ENCODE assay signal across 19 cellular contexts in the genomic region with DNA sequence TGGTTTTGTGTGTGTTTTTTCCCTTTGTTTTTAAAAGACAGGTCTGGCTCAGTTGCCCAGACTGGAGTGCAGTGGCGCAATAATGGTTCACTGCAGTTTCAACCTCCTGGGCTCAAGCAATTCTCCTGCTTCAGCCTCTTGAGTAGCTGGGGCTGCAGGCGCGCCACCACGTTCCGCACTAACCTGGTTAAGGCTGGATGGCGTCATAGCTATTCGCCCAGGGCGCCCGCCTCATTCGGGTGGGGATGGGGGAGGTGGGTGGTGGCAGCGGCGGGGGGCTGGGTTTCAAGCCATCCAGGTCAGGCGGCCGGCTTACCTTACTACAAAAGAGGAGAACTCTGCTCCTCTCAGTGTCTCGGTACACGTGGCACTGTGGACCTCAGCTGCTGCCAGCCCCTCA. TPM values are rescaled to one million over a fixed set of nuclear protein-coding genes. Genes with fewer than 3 reads are reported as not detected.
DNase-seq lines count a peak whose midpoint lies in the region; TF ChIP-seq lines count a peak whose summit lies in the region.
"Had no signal": no experiment of that assay in that cellular context is flagged by ENCODE, and none has a peak within 500 bp of the region (broad histone marks: within the 10 kb centered on the region; RNA-seq: fewer than 3 reads in every experiment).

No MANE protein-coding gene starts in this region.

- H3K36me3 ChIP-seq in esophagus (ENCODE audit: control insufficient read depth in 2 of 2, insufficient read depth in 2 of 2, low read length in 1 of 2) (no peaks in the 10 kb centered on the region), trophoblast cell (ENCODE audit: control insufficient read depth in 1 of 2, insufficient read depth in 2 of 2, low read length in 2 of 2) (no peaks in the 10 kb centered on the region), WERI-Rb-1 (no peaks in the 10 kb centered on the region)
- H3K36me3 ChIP-seq: BLaER1, HAP-1 had no signal

- no peak for TF ChIP-seq CTCF in WERI-Rb-1 (IDR thresholded peaks at IDR 0.05; ENCODE audit: low read depth, low read length)

- no peak overlapping the region for H3K14ac ChIP-seq in trophoblast cell (ENCODE audit: low read length)

- no peak overlapping the region for H3K4me3 ChIP-seq in esophagus (ENCODE audit: low read depth in 1 of 2, low read length in 2 of 2)
- H3K4me3 ChIP-seq in trophoblast cell (ENCODE audit: low read depth, low read length) = no peak overlapping the region
- no peak overlapping the region for H3K4me3 ChIP-seq in WERI-Rb-1 (ENCODE audit: low read depth, low read length)
- H3K4me3 ChIP-seq: A549, BLaER1, GM23338, HAP-1 had no signal

- H3K4ac ChIP-seq in trophoblast cell (ENCODE audit: low read depth, low read length) = no peak overlapping the region

- H3K27ac ChIP-seq in esophagus (ENCODE audit: low read depth in 2 of 2, low read length in 1 of 2) = peak overlapping the region; percentile 57 to 83
- no peak overlapping the region for H3K27ac ChIP-seq in trophoblast cell (ENCODE audit: low read depth, low read length)
- H3K27ac ChIP-seq in WERI-Rb-1 = no peak overlapping the region
- H3K27ac ChIP-seq: 22Rv1, A549, BLaER1, HL-60 had no signal

- H3K27me3 ChIP-seq in esophagus (ENCODE audit: control insufficient read depth in 1 of 2, insufficient read depth in 2 of 2, low read length in 2 of 2) (no peaks in the 10 kb centered on the region), trophoblast cell (ENCODE audit: insufficient read depth, low read length) (no peaks in the 10 kb centered on the region), WERI-Rb-1 (ENCODE audit: insufficient read depth, low read depth, severe bottlenecking) (no peaks in the 10 kb centered on the region)
- H3K27me3 ChIP-seq: BLaER1 had no signal

- DNase-seq in DMS53 (lab: John Stamatoyannopoulos, UW) (peak; percentile 4), DMS53 treated with DMSO at 0.1 percent for 48 hours (lab: John Stamatoyannopoulos, UW; ENCODE audit: unreplicated experiment) (no peak), SK-N-DZ (ENCODE audit: low spot score) (peak; percentile 47), trophoblast cell (peak; percentile 91 to 96), OCI-M2 (lab: John Stamatoyannopoulos, UW; ENCODE audit: unreplicated experiment) (no peak), WERI-Rb-1 (no peak), middle frontal gyrus (ENCODE audit: extremely low spot score, low spot score) (no peak)
- DNase-seq: Calu3; CD4-positive, alpha-beta memory T cell; GDM1; IMR-90; KBM-7 had no signal

- H4K12ac ChIP-seq in trophoblast cell (ENCODE audit: low read depth, low read length) = no peak overlapping the region

- no peak overlapping the region for H2AK5ac ChIP-seq in trophoblast cell (ENCODE audit: low read length)

- no peak overlapping the region for H4K91ac ChIP-seq in trophoblast cell (ENCODE audit: low read depth, low read length)

- H4K8ac ChIP-seq in trophoblast cell (ENCODE audit: low read depth, low read length) = no peak overlapping the region

- no peak overlapping the region for H2BK12ac ChIP-seq in trophoblast cell (ENCODE audit: low read length)

- H3K4me2 ChIP-seq in trophoblast cell (ENCODE audit: low read length) = no peak overlapping the region
- H3K4me2 ChIP-seq: A549, BLaER1, GM23338 had no signal

- H3K4me1 ChIP-seq in esophagus (ENCODE audit: control insufficient read depth in 2 of 2, insufficient read depth in 2 of 2, low read length in 1 of 2) = peaks cover 0 to 6% of the 10 kb centered on the region in 2 donors
- H3K4me1 ChIP-seq in trophoblast cell (ENCODE audit: control insufficient read depth in 1 of 2, insufficient read depth in 2 of 2, low read length in 2 of 2) = no peaks in the 10 kb centered on the region
- H3K4me1 ChIP-seq: HAP-1 had no signal

- no peaks in the 10 kb centered on the region for H3K79me1 ChIP-seq in trophoblast cell (ENCODE audit: low read length)

- no peak overlapping the region for H3K23ac ChIP-seq in trophoblast cell (ENCODE audit: low read length)

- no peak overlapping the region for H2BK120ac ChIP-seq in trophoblast cell (ENCODE audit: insufficient read depth, low read length, poor library complexity)

- no peaks in the 10 kb centered on the region for H3K79me2 ChIP-seq in trophoblast cell (ENCODE audit: control insufficient read depth, insufficient read depth, low read length, poor library complexity)

- no peak overlapping the region for H2BK5ac ChIP-seq in trophoblast cell (ENCODE audit: low read depth, low read length, poor library complexity)

- H2AFZ ChIP-seq in trophoblast cell (ENCODE audit: insufficient read depth, low read length, poor library complexity) = no peak overlapping the region

- no peak overlapping the region for H3K9ac ChIP-seq in trophoblast cell (ENCODE audit: low read length)
- H3K9ac ChIP-seq: BLaER1 had no signal

- 78 to 79% methylated on average over 16 of the region's 16 CpGs for WGBS in esophagus, 2 donors
- WGBS in trophoblast cell (ENCODE audit: extremely low coverage, insufficient coverage, insufficient read length) = no CpG with 5 or more reads among the region's 16 CpGs

- H3K9me3 ChIP-seq in esophagus (ENCODE audit: control insufficient read depth in 2 of 2, insufficient read depth in 1 of 2, low read depth in 1 of 2, low read length in 1 of 2) (no peaks in the 10 kb centered on the region), trophoblast cell (ENCODE audit: insufficient read depth, low read depth, low read length) (no peaks in the 10 kb centered on the region), WERI-Rb-1 (ENCODE audit: severe bottlenecking) (no peaks in the 10 kb centered on the region)
- H3K9me3 ChIP-seq: A549, HAP-1 had no signal

- H3K18ac ChIP-seq in trophoblast cell (ENCODE audit: low read length) = no peak overlapping the region

RNA-seq across cellular contexts. Expression of gene EEF1B2, which starts 42.8 kb away (rescaled TPM):
- 1,477 and 1,936 TPM in 2 replicates for polyA plus RNA-seq in SK-N-DZ (2014; cell fraction: cytosol; rRNA removed)
- polyA plus RNA-seq in SK-N-DZ (2014; cell fraction: nucleus; rRNA removed) = 863 and 878 TPM in 2 replicates
- polyA plus RNA-seq in esophagus = 1,000 to 10,000 TPM in 1 of 2 donors, 100 to 1,000 TPM in 1; 803 to 1,031 TPM
- polyA plus RNA-seq in trophoblast cell (2013) = 589 and 591 TPM in 2 replicates

RNA-seq across cellular contexts. Expression of gene NDUFS1, which starts 43.2 kb away (rescaled TPM):
- 126 and 130 TPM in 2 replicates for polyA plus RNA-seq in SK-N-DZ (2014; cell fraction: cytosol; rRNA removed)
- 61.9 and 90.4 TPM in 2 replicates for polyA plus RNA-seq in SK-N-DZ (2014; cell fraction: nucleus; rRNA removed)
- polyA plus RNA-seq in esophagus = 10 to 100 TPM; 20.7 to 40.9 TPM
- polyA plus RNA-seq in trophoblast cell (2013) = 34.5 and 34.8 TPM in 2 replicates

Comparison
In these comparisons a context has a peak if more than half of its experiments do, and no peak if none do; other contexts are left out.
1. DNase-seq: peak in DMS53 (single experiment), SK-N-DZ (single experiment) and trophoblast cell (2 of 2); none in DMS53 treated with DMSO at 0.1 percent for 48 hours (single experiment), OCI-M2 (single experiment), WERI-Rb-1 (single experiment) and middle frontal gyrus (single experiment).
2. H3K27ac ChIP-seq: peak in esophagus (2 of 2); none in trophoblast cell (single experiment) and WERI-Rb-1 (single experiment).